In the genomic region with DNA sequence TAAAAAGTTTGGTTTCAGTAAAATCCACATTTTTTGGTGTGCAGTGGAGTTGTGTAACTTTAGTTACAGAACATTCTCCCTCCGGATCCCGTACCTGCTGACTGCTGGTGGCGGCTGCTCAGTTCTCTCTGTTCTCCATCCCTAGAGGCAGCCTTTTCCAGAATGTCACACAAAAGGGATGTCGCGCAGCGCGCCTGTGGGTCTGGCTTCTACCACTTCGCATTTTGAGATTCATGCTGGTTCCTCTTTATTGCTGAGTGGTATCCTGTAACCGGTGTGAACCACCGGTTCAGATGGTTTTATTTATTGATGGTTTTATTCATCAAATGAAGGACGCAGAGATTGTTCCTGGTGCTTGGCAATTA, we compare ENCODE assay signal across 7 cellular contexts. TPM values are rescaled to one million over a fixed set of nuclear protein-coding genes. Genes with fewer than 3 reads are reported as not detected.
DNase-seq lines count a peak whose midpoint lies in the region; ATAC-seq lines count a peak whose summit lies in the region.
"Had no signal": no experiment of that assay in that cellular context is flagged by ENCODE, and none has a peak within 500 bp of the region (broad histone marks: within the 10 kb centered on the region; RNA-seq: fewer than 3 reads in every experiment).

No MANE protein-coding gene starts in this region.

- H3K36me3 ChIP-seq in effector memory CD4-positive, alpha-beta T cell (ENCODE audit: control insufficient read depth, insufficient read depth, low read length): peaks cover 9% of the 10 kb centered on the region
- peaks cover 0 to 17% (median 7%) of the 10 kb centered on the region in 5 donors for H3K36me3 ChIP-seq in subcutaneous abdominal adipose tissue (ENCODE audit: control insufficient read depth in 5 of 5, insufficient read depth in 5 of 5, low read length in 5 of 5)

- DNase-seq in activated T-cell treated with anti-CD3 and anti-CD28 coated beads, Interleukin-2, amount 50 U/mL, for 72 hours: no peak
- no peak for DNase-seq in activated T-cell treated with anti-CD3 and anti-CD28 coated beads, Interleukin-2, amount 50 U/mL, for 48 hours
- no peak for DNase-seq in effector memory CD4-positive, alpha-beta T cell
- DNase-seq in iPS-NIHi11 (ENCODE audit: low spot score): no peak

- peak overlapping the region; percentile 33 for H3K4me3 ChIP-seq in effector memory CD4-positive, alpha-beta T cell (ENCODE audit: insufficient read depth, low read depth, low read length, poor library complexity, severe bottlenecking)
- peak overlapping the region; percentile 47 to 69 (median 62) for H3K4me3 ChIP-seq in subcutaneous abdominal adipose tissue (ENCODE audit: low read depth in 1 of 5, low read length in 5 of 5)

- H3K9ac ChIP-seq in subcutaneous abdominal adipose tissue (ENCODE audit: low read length in 5 of 5): peak overlapping the region in 4 of 5 donors; percentile 48 to 66 (median 57)

- no peak for ATAC-seq in activated T-cell treated with anti-CD3 and anti-CD28 coated beads, Interleukin-2, amount 50 U/mL, for 72 hours (replicated peaks in 1 of 2)
- no peak for ATAC-seq in HG02884 (IDR thresholded peaks at IDR 0.05; ENCODE audit: unreplicated experiment)

- peaks cover 22% of the 10 kb centered on the region for H3K4me1 Mint-ChIP-seq in activated T-cell treated with anti-CD3 and anti-CD28 coated beads, Interleukin-2, amount 50 U/mL, for 72 hours (ENCODE audit: low read depth)

- H3K9me3 Mint-ChIP-seq in activated T-cell treated with anti-CD3 and anti-CD28 coated beads, Interleukin-2, amount 50 U/mL, for 72 hours: no peaks in the 10 kb centered on the region

- H3K4me1 ChIP-seq in effector memory CD4-positive, alpha-beta T cell (ENCODE audit: control insufficient read depth, insufficient read depth, low read length, poor library complexity, severe bottlenecking): peaks cover 19% of the 10 kb centered on the region
- H3K4me1 ChIP-seq in subcutaneous abdominal adipose tissue (ENCODE audit: control insufficient read depth in 5 of 5, insufficient read depth in 5 of 5, low read length in 5 of 5): peaks cover 7 to 30% (median 22%) of the 10 kb centered on the region in 5 donors

- no peak overlapping the region for H3K27ac ChIP-seq in effector memory CD4-positive, alpha-beta T cell (ENCODE audit: insufficient read depth, low read length, poor library complexity, severe bottlenecking)
- peak overlapping the region; percentile 16 for H3K27ac ChIP-seq in subcutaneous abdominal adipose tissue (ENCODE audit: low read depth, low read length)

- H3K27me3 ChIP-seq in effector memory CD4-positive, alpha-beta T cell (replicated peaks; ENCODE audit: control insufficient read depth, insufficient read depth, low read length, poor library complexity, severe bottlenecking): no peaks in the 10 kb centered on the region
- H3K27me3 ChIP-seq in subcutaneous abdominal adipose tissue (ENCODE audit: control insufficient read depth in 5 of 5, insufficient read depth in 4 of 5, low read length in 5 of 5): no peaks in the 10 kb centered on the region

- peak overlapping the region; percentile 82 for H3K27ac Mint-ChIP-seq in activated T-cell treated with anti-CD3 and anti-CD28 coated beads, Interleukin-2, amount 50 U/mL, for 72 hours

- no peaks in the 10 kb centered on the region for H3K9me3 ChIP-seq in effector memory CD4-positive, alpha-beta T cell (ENCODE audit: control insufficient read depth, low read length)
- H3K9me3 ChIP-seq in subcutaneous abdominal adipose tissue (ENCODE audit: control insufficient read depth in 5 of 5, low read length in 5 of 5): peaks cover 0 to 3% (median 0%) of the 10 kb centered on the region in 5 donors

- H3K36me3 Mint-ChIP-seq in activated T-cell treated with anti-CD3 and anti-CD28 coated beads, Interleukin-2, amount 50 U/mL, for 72 hours (ENCODE audit: insufficient read depth in 2 of 2): no peaks in the 10 kb centered on the region

- H3K4me3 Mint-ChIP-seq in activated T-cell treated with anti-CD3 and anti-CD28 coated beads, Interleukin-2, amount 50 U/mL, for 72 hours: peak overlapping the region; percentile 78 to 90

- no peaks in the 10 kb centered on the region for H3K27me3 Mint-ChIP-seq in activated T-cell treated with anti-CD3 and anti-CD28 coated beads, Interleukin-2, amount 50 U/mL, for 72 hours (ENCODE audit: low read depth)

RNA-seq across cellular contexts. Expression of a gene that starts 1.0 kb away (rescaled TPM):
- total RNA-seq in activated T-cell treated with anti-CD3 and anti-CD28 coated beads, Interleukin-2, amount 50 U/mL, for 72 hours: 10 to 100 TPM in 1 of 2 donors, 1 to 10 TPM in 1; 8.1 to 11.4 TPM

RNA-seq across cellular contexts. Expression of a gene that starts 15.1 kb away (rescaled TPM):
- total RNA-seq in activated T-cell treated with anti-CD3 and anti-CD28 coated beads, Interleukin-2, amount 50 U/mL, for 72 hours: 10 to 100 TPM; 39.1 to 55.0 TPM

RNA-seq across cellular contexts. Expression of a gene that starts 15.4 kb away (rescaled TPM):
- 10 to 100 TPM; 37.4 to 48.8 TPM for total RNA-seq in activated T-cell treated with anti-CD3 and anti-CD28 coated beads, Interleukin-2, amount 50 U/mL, for 72 hours

RNA-seq across cellular contexts. Expression of a gene that starts 57.7 kb away (rescaled TPM):
- under 1 TPM; 0.48 to 0.81 TPM for total RNA-seq in activated T-cell treated with anti-CD3 and anti-CD28 coated beads, Interleukin-2, amount 50 U/mL, for 72 hours

RNA-seq across cellular contexts. Expression of a gene that starts 58.4 kb away (rescaled TPM):
- total RNA-seq in activated T-cell treated with anti-CD3 and anti-CD28 coated beads, Interleukin-2, amount 50 U/mL, for 72 hours: not detected
- total RNA-seq: glomerular endothelial cell had no signal
